ENCODE assay signal across 13 cellular contexts in the genomic region with DNA sequence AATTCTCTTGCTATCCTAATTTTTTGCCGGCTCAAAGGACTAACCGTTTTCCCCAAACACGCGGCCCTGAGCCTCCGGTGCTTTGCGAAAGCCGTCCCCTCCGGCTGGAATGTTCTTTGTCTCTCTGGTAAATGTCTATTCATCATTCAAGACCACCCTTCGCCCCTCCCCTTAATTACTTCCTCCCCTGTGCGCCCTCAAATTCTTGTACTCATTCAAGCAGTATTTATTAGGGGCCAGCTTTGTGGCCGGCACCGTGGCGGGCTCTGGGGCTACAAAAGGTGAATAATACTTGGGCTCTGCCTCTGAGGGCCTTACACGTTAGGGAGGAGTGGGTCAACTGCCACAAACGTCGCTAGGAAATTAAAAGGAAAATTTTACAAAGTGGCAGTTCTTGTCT. TPM values are rescaled to one million over a fixed set of nuclear protein-coding genes. Genes with fewer than 3 reads are reported as not detected.
DNase-seq lines count a peak whose midpoint lies in the region; ATAC-seq, FAIRE-seq and TF ChIP-seq lines count a peak whose summit lies in the region.
"Had no signal": no experiment of that assay in that cellular context is flagged by ENCODE, and none has a peak within 500 bp of the region (broad histone marks: within the 10 kb centered on the region; RNA-seq: fewer than 3 reads in every experiment).

No MANE protein-coding gene starts in this region.

- 72% methylated on average over 16 of the region's 16 CpGs for WGBS in GM12878 (ENCODE audit: insufficient coverage, insufficient replicate concordance, low lambda C conversion rate, missing lambda C conversion rate)
- 56 to 68% (median 58%) methylated on average over 16 of the region's 16 CpGs for WGBS in spleen, 5 donors

- peak; percentile 42 for DNase-seq in NCI-H1105 (lab: John Stamatoyannopoulos, UW)
- no peak for DNase-seq in GM12878 (ENCODE audit: low read depth, low spot score)
- DNase-seq in islet precursor cell, result peak; percentile 73
- no peak for DNase-seq in spleen
- no peak for DNase-seq in activated naive CD8-positive, alpha-beta T cell treated with anti-CD3 and anti-CD28 coated beads, Interleukin-2, amount 50 U/mL, for 24 hours
- DNase-seq in Karpas-422, result no peak
- DNase-seq: DMS53; stimulated activated CD4-positive, alpha-beta T cell treated with anti-CD3 and anti-CD28 coated beads, Interleukin-4, amount 100 ng/mL, for 4 hours had no signal

- TF ChIP-seq EP300 in GM12878 (IDR thresholded peaks at IDR 0.05; ENCODE audit: borderline replicate concordance in 1 of 2, control insufficient read depth in 1 of 2, low read depth in 2 of 2, low read length in 2 of 2), result no peak

- no peaks in the 10 kb centered on the region for H3K36me3 ChIP-seq in GM12878 (ENCODE audit: control insufficient read depth in 2 of 2, insufficient read depth in 2 of 2, low read length in 1 of 2)
- H3K36me3 ChIP-seq in spleen, result no peaks in the 10 kb centered on the region
- no peaks in the 10 kb centered on the region for H3K36me3 ChIP-seq in Karpas-422 (ENCODE audit: insufficient read depth, low read length)
- H3K36me3 ChIP-seq: transverse colon had no signal

- no peak overlapping the region for H3K4me3 ChIP-seq in GM12878
- H3K4me3 ChIP-seq in spleen, result peak overlapping the region in 4 of 8 donors; percentile 42 to 73 (median 50)
- no peak overlapping the region for H3K4me3 ChIP-seq in Karpas-422 (ENCODE audit: low read length)
- H3K4me3 ChIP-seq: K562 had no signal

- POLR2A ChIA-PET in GM12878 (lab: Charles Lee), result no interaction called here

- SMC1A ChIA-PET in GM12878 (lab: Charles Lee; ENCODE audit: uncharacterized antibody, unreplicated experiment), result no interaction called here

- TF ChIP-seq POLR2A in GM12878 (IDR thresholded peaks at IDR 0.05; ENCODE audit: low read depth, low read length) (no peak), spleen (IDR thresholded peaks at IDR 0.05) (no peak)

- H3K27ac ChIP-seq in GM12878 (ENCODE audit: control insufficient read depth, insufficient read depth) (no peak overlapping the region), spleen (peak overlapping the region in 6 of 8 donors; percentile 11 to 67 (median 62)), Karpas-422 (ENCODE audit: low read length) (no peak overlapping the region)

- no TSS peak for BruUV-seq in GM12878 (replicated peaks; lab: Mats Ljungman, UMichigan)

- no peak for FAIRE-seq in GM12878 (lab: Jason Lieb, UNC)
- FAIRE-seq: K562 had no signal

- no peaks in the 10 kb centered on the region for H3K79me2 ChIP-seq in GM12878 (ENCODE audit: control insufficient read depth, insufficient read depth, low read length)
- H3K79me2 ChIP-seq in Karpas-422 (ENCODE audit: low read length), result peaks cover 56% of the 10 kb centered on the region

- H3K4me3 Mint-ChIP-seq in activated naive CD8-positive, alpha-beta T cell treated with anti-CD3 and anti-CD28 coated beads, Interleukin-2, amount 50 U/mL, for 24 hours, result no peak overlapping the region

- H3K4me1 ChIP-seq in GM12878 (ENCODE audit: control insufficient read depth, insufficient read depth, low read length) (peaks cover 11% of the 10 kb centered on the region), spleen (peaks cover 8 to 75% (median 42%) of the 10 kb centered on the region in 6 donors), Karpas-422 (ENCODE audit: low read length) (peaks cover 21% of the 10 kb centered on the region)

- no peaks in the 10 kb centered on the region for H3K9me2 ChIP-seq in Karpas-422 (replicated peaks; ENCODE audit: insufficient read depth, low read length)

- ATAC-seq in GM12878, result no peak
- ATAC-seq in activated naive CD8-positive, alpha-beta T cell treated with anti-CD3 and anti-CD28 coated beads, Interleukin-2, amount 50 U/mL, for 24 hours, result no peak
- ATAC-seq in GM18867 (IDR thresholded peaks at IDR 0.05; ENCODE audit: unreplicated experiment), result no peak
- ATAC-seq in GM19397 (IDR thresholded peaks at IDR 0.05; ENCODE audit: unreplicated experiment), result no peak
- ATAC-seq: K562, Right ventricle myocardium inferior had no signal

- no peak overlapping the region for H3K27ac Mint-ChIP-seq in activated naive CD8-positive, alpha-beta T cell treated with anti-CD3 and anti-CD28 coated beads, Interleukin-2, amount 50 U/mL, for 24 hours

- TF ChIP-seq CTCF in GM12878 (IDR thresholded peaks at IDR 0.05 in 2 of 3, conservative IDR thresholded peaks at IDR 0.05 in 1 of 3; ENCODE audit: control insufficient read depth in 2 of 3, extremely low read depth in 1 of 3, insufficient read depth in 1 of 3, low read depth in 3 of 3, low read length in 3 of 3) (no peak), spleen (IDR thresholded peaks at IDR 0.05 in 8 of 11, conservative IDR thresholded peaks at IDR 0.05 in 3 of 11) (no peak)

- H4K20me1 ChIP-seq in GM12878 (ENCODE audit: control insufficient read depth, insufficient read depth), result no peaks in the 10 kb centered on the region
- no peaks in the 10 kb centered on the region for H4K20me1 ChIP-seq in Karpas-422 (ENCODE audit: insufficient read depth, low read depth, low read length)

- CTCF ChIA-PET in GM12878 (lab: Yijun Ruan, JAX), result interaction anchor here (1.5 kb wide), 1 partner anchor 247 kb away, joined by 5 read pairs; no protein-coding TSS in a partner anchor

- H3K27me3 Mint-ChIP-seq in activated naive CD8-positive, alpha-beta T cell treated with anti-CD3 and anti-CD28 coated beads, Interleukin-2, amount 50 U/mL, for 24 hours, result peaks cover 45% of the 10 kb centered on the region

- H3K9me3 Mint-ChIP-seq in activated naive CD8-positive, alpha-beta T cell treated with anti-CD3 and anti-CD28 coated beads, Interleukin-2, amount 50 U/mL, for 24 hours, result no peaks in the 10 kb centered on the region

- H3K9me3 ChIP-seq in GM12878 (replicated peaks; ENCODE audit: control insufficient read depth, insufficient read depth, low read length) (no peaks in the 10 kb centered on the region; the same call in 2 of the 3 replicates), spleen (peaks cover 0 to 12% (median 5%) of the 10 kb centered on the region in 8 donors), Karpas-422 (ENCODE audit: low read length) (no peaks in the 10 kb centered on the region; the same call in 1 of the 2 replicates)
- H3K9me3 ChIP-seq: transverse colon had no signal

- H3K27me3 ChIP-seq in GM12878 (replicated peaks in 1 of 2; ENCODE audit: control insufficient read depth in 2 of 2, insufficient read depth in 2 of 2, low read length in 1 of 2) (no peaks in the 10 kb centered on the region; a peak in 2 of 4 replicates), spleen (replicated peaks in 1 of 7) (peaks cover 0 to 63% (median 6%) of the 10 kb centered on the region in 7 donors), Karpas-422 (ENCODE audit: low read length) (no peaks in the 10 kb centered on the region)
- H3K27me3 ChIP-seq: transverse colon had no signal

- peaks cover 5% of the 10 kb centered on the region for H3K36me3 Mint-ChIP-seq in activated naive CD8-positive, alpha-beta T cell treated with anti-CD3 and anti-CD28 coated beads, Interleukin-2, amount 50 U/mL, for 24 hours (ENCODE audit: low read depth)

- in situ Hi-C loops in GM12878 (cut with MboI), result no loop called here

- H3K4me2 ChIP-seq in GM12878 (ENCODE audit: control insufficient read depth, insufficient read depth) (0 out of 2 replicates have a peak overlapping the region, but pooled peaks have one; percentile 83), Karpas-422 (ENCODE audit: low read depth, low read length, poor library complexity, severe bottlenecking) (no peak overlapping the region)

- RAD21 ChIA-PET in GM12878 (lab: Charles Lee; ENCODE audit: unreplicated experiment), result no interaction called here

- no peak for TF ChIP-seq RAD21 in GM12878 (IDR thresholded peaks at IDR 0.05; ENCODE audit: insufficient read depth, low read depth, low read length)

- H2AFZ ChIP-seq in GM12878 (ENCODE audit: control insufficient read depth, low read depth, low read length) (no peak overlapping the region), Karpas-422 (ENCODE audit: low read length) (no peak overlapping the region)

- H3K9ac ChIP-seq in GM12878 (ENCODE audit: control insufficient read depth, insufficient read depth, low read length), result no peak overlapping the region
- H3K9ac ChIP-seq in Karpas-422 (ENCODE audit: low read length), result no peak overlapping the region

- H3K4me1 Mint-ChIP-seq in activated naive CD8-positive, alpha-beta T cell treated with anti-CD3 and anti-CD28 coated beads, Interleukin-2, amount 50 U/mL, for 24 hours, result peaks cover 32% of the 10 kb centered on the region

- intact Hi-C loops in GM12878 (cut with micrococcal nuclease; ENCODE audit: unreplicated experiment), result loop anchor here (5.0 kb wide), 1 partner anchor 248 kb away; no protein-coding TSS in a partner anchor
- intact Hi-C loops in spleen (cut with DNase I; ENCODE audit: low total_unique reads), result no loop called here

RNA-seq across cellular contexts. Expression of a gene that starts 1.6 kb away (rescaled TPM):
- total RNA-seq in GM12878 (2013; cell fraction: nucleolus; rRNA removed), result 35.5 and 41.5 TPM in 2 replicates
- total RNA-seq in GM12878 (2014; rRNA removed), result 10.2 and 10.3 TPM in 2 replicates
- total RNA-seq in GM12878 (2014; rRNA removed; fragmentation: Illumina TruSeq; extraction: Trizol), result 8.0 and 8.2 TPM in 2 replicates
- total RNA-seq in GM12878 (2021), result 8.2 and 10.1 TPM in 2 replicates
- polyA plus RNA-seq in GM12878 (2011; ENCODE audit: low read depth), result 13.8 TPM
- 1.0 and 1.9 TPM in 2 replicates for polyA plus RNA-seq in GM12878 (2011; rRNA removed)
- polyA plus RNA-seq in GM12878 (2011; cell fraction: cytosol; rRNA removed), result 0.88 and 1.1 TPM in 2 replicates
- 0.40 and 0.53 TPM in 2 replicates for polyA plus RNA-seq in GM12878 (2011; cell fraction: nucleus; rRNA removed)
- 2.8 and 3.9 TPM in 2 replicates for polyA plus RNA-seq in GM12878 (2012)
- 10.2 and 13.0 TPM in 2 replicates for polyA plus RNA-seq in GM12878 (2014; fragmentation: Illumina TruSeq; extraction: Trizol)
- polyA plus RNA-seq in GM12878 (2014; fragmentation: Nextera tagmentation; extraction: Ambion mirVana), result 10 to 100 TPM in 1 of 2 experiments, 1 to 10 TPM in 1; 8.3 to 18.2 TPM
- 5.4 and 6.3 TPM in 2 replicates for polyA plus RNA-seq in GM12878 (2014; rRNA removed)
- polyA plus RNA-seq in GM12878 (2016; fragmentation: Nextera tagmentation; extraction: Ambion mirVana), result 1 to 10 TPM; 6.6 to 7.2 TPM
- 1.5 and 2.3 TPM in 2 replicates for polyA minus RNA-seq in GM12878 (2011; rRNA and poly(A)+ RNA removed)
- polyA minus RNA-seq in GM12878 (2011; cell fraction: cytosol; rRNA and poly(A)+ RNA removed), result 0.52 and 0.67 TPM in 2 replicates
- 0.60 and 0.86 TPM in 2 replicates for polyA minus RNA-seq in GM12878 (2011; cell fraction: nucleus; rRNA and poly(A)+ RNA removed)
- 100 to 1,000 TPM in 5 of 7 donors, 10 to 100 TPM in 2; 45.1 to 198 (median 151) TPM for total RNA-seq in spleen
- polyA plus RNA-seq in spleen, result 10 to 100 TPM; 11.2 to 24.6 (median 11.2) TPM
- total RNA-seq in Karpas-422 (2014; rRNA removed; shearing (Covaris generic); ENCODE audit: low replicate concordance), result 16.4 and 34.3 TPM in 2 replicates

RNA-seq across cellular contexts. Expression of a gene that starts 49.5 kb away (rescaled TPM):
- total RNA-seq in GM12878 (2013; cell fraction: nucleolus; rRNA removed), result 22.5 and 22.7 TPM in 2 replicates
- total RNA-seq in GM12878 (2014; rRNA removed) (11.4 and 12.3 TPM in 2 replicates), GM12878 (2014; rRNA removed; fragmentation: Illumina TruSeq; extraction: Trizol) (13.1 and 15.1 TPM in 2 replicates), GM12878 (2021) (18.7 and 20.8 TPM in 2 replicates), spleen (10 to 100 TPM; 11.1 to 19.3 (median 15.6) TPM)
- 6.2 TPM for polyA plus RNA-seq in GM12878 (2011; ENCODE audit: low read depth)
- polyA plus RNA-seq in GM12878 (2011; rRNA removed) (20.1 and 20.4 TPM in 2 replicates), GM12878 (2014; fragmentation: Illumina TruSeq; extraction: Trizol) (27.3 and 28.5 TPM in 2 replicates), GM12878 (2014; fragmentation: Nextera tagmentation; extraction: Ambion mirVana) (10 to 100 TPM; 30.4 to 36.2 TPM), GM12878 (2014; rRNA removed) (18.8 and 22.0 TPM in 2 replicates), GM12878 (2016; fragmentation: Nextera tagmentation; extraction: Ambion mirVana) (10 to 100 TPM; 36.9 to 43.0 TPM), spleen (1 to 10 TPM; 2.3 to 4.4 (median 4.1) TPM)
- polyA plus RNA-seq in GM12878 (2011; cell fraction: cytosol; rRNA removed), result 16.0 and 17.6 TPM in 2 replicates
- polyA plus RNA-seq in GM12878 (2011; cell fraction: nucleus; rRNA removed), result 12.9 and 15.3 TPM in 2 replicates
- 6.2 and 6.8 TPM in 2 replicates for polyA plus RNA-seq in GM12878 (2012)
- polyA minus RNA-seq in GM12878 (2011; rRNA and poly(A)+ RNA removed), result 13.1 and 15.0 TPM in 2 replicates
- polyA minus RNA-seq in GM12878 (2011; cell fraction: cytosol; rRNA and poly(A)+ RNA removed), result 6.4 and 7.7 TPM in 2 replicates
- 6.8 and 13.9 TPM in 2 replicates for polyA minus RNA-seq in GM12878 (2011; cell fraction: nucleus; rRNA and poly(A)+ RNA removed)
- 3.9 and 7.3 TPM in 2 replicates for total RNA-seq in Karpas-422 (2014; rRNA removed; shearing (Covaris generic); ENCODE audit: low replicate concordance)

Comparison
In these comparisons a context has a peak if more than half of its experiments do, and no peak if none do; other contexts are left out.
1. DNase-seq: peak in NCI-H1105 (single experiment) and islet precursor cell (single experiment); none in GM12878 (single experiment), spleen (single experiment), activated naive CD8-positive, alpha-beta T cell treated with anti-CD3 and anti-CD28 coated beads, Interleukin-2, amount 50 U/mL, for 24 hours (single experiment) and Karpas-422 (single experiment).
2. H3K27ac ChIP-seq: peak in spleen (6 of 8); none in GM12878 (single experiment) and Karpas-422 (single experiment).